Comparison of ENCODE assay signal across 25 cellular contexts in the genomic region with DNA sequence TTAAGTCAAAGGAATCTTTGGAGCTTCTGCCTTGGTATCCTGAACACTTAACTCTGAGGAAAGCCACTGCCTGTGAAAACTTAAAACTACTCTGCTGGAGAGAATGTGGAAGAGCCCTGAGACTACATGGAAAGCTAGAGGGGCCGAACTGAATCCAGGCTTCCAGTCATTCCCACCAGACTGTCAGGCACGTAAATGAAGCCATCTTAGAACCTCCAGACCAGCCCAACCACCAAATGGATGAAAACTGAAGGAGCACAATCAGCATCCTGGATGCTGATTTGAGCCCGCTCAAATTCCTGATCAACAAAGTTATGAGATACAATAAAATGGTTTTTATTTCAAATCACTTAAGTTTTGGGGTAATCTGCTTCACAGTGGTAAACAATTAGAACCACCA.
"Had no signal": no experiment of that assay in that cellular context is flagged by ENCODE, and none has a peak within 500 bp of the region (broad histone marks: within the 10 kb centered on the region; RNA-seq: fewer than 3 reads in every experiment).

No MANE protein-coding gene starts in this region.

- H3K36me3 ChIP-seq: prostate gland, right atrium auricular region, vagina had no signal

- H3K27me3 ChIP-seq: dorsolateral prefrontal cortex, foreskin keratinocyte, right atrium auricular region, tibial artery, vagina had no signal

- H3K27ac Mint-ChIP-seq: activated B cell treated with CpG ODN at 0.5 μM for 24 hours; activated CD4-positive, alpha-beta memory T cell treated with anti-CD3 and anti-CD28 coated beads, Interleukin-2, amount 10 ng/mL, durations not matched to agents 7 days and 5 days; activated CD8-positive, alpha-beta memory T cell treated with anti-CD3 and anti-CD28 coated beads, Interleukin-2, amount 10 ng/mL, durations not matched to agents 7 days and 5 days; activated naive CD4-positive, alpha-beta T cell treated with anti-CD3 and anti-CD28 coated beads for 36 hours had no signal

- H3K4me3 Mint-ChIP-seq: activated B cell treated with CpG ODN at 0.5 μM for 24 hours; activated CD4-positive, alpha-beta memory T cell treated with anti-CD3 and anti-CD28 coated beads, Interleukin-2, amount 10 ng/mL, durations not matched to agents 7 days and 5 days; activated CD8-positive, alpha-beta memory T cell treated with anti-CD3 and anti-CD28 coated beads, Interleukin-2, amount 10 ng/mL, durations not matched to agents 7 days and 5 days; activated naive CD4-positive, alpha-beta T cell treated with anti-CD3 and anti-CD28 coated beads for 36 hours; naive thymus-derived CD8-positive, alpha-beta T cell had no signal

- ATAC-seq: activated CD8-positive, alpha-beta memory T cell treated with anti-CD3 and anti-CD28 coated beads, Interleukin-2, amount 10 ng/mL, durations not matched to agents 7 days and 5 days; foreskin keratinocyte; left lobe of liver; naive thymus-derived CD8-positive, alpha-beta T cell; stimulated activated naive CD8-positive, alpha-beta T cell treated with anti-CD3 and anti-CD28 coated beads, Interleukin-15, Interleukin-2, amounts not matched to agents 100 U/mL and 50 U/mL, for 24 hours had no signal

- DNase-seq: activated B cell treated with CpG ODN at 0.5 μM for 24 hours; activated CD4-positive, alpha-beta memory T cell treated with anti-CD3 and anti-CD28 coated beads, Interleukin-2, amount 10 ng/mL, durations not matched to agents 7 days and 5 days; activated CD4-positive, alpha-beta T cell treated with anti-CD3 and anti-CD28 coated beads for 4 hours; activated CD8-positive, alpha-beta memory T cell treated with anti-CD3 and anti-CD28 coated beads, Interleukin-2, amount 10 ng/mL, durations not matched to agents 7 days and 5 days; activated naive CD4-positive, alpha-beta T cell treated with anti-CD3 and anti-CD28 coated beads for 36 hours; activated T-cell treated with anti-CD3 and anti-CD28 coated beads, Interleukin-2, amount 50 U/mL, for 1 hour; caudate nucleus; dorsolateral prefrontal cortex; foreskin keratinocyte; hypothalamus; kidney; naive thymus-derived CD8-positive, alpha-beta T cell; occipital lobe; stimulated activated CD4-positive, alpha-beta T cell treated with anti-CD3 and anti-CD28 coated beads, Interleukin-12 subunit alpha, Interleukin-12 subunit beta, amount 100 ng/mL, for 4 hours; stimulated activated CD4-positive, alpha-beta T cell treated with anti-CD3 and anti-CD28 coated beads, Interleukin-1b, Interleukin-23, amount 100 ng/mL, for 48 hours; stimulated activated CD8-positive, alpha-beta memory T cell treated with anti-CD3 and anti-CD28 coated beads, Interleukin-4, amount 100 ng/mL, for 48 hours; stimulated activated naive CD8-positive, alpha-beta T cell treated with anti-CD3 and anti-CD28 coated beads, Interleukin-15, Interleukin-2, amounts not matched to agents 100 U/mL and 50 U/mL, for 24 hours; substantia nigra; tibial artery had no signal

- H3K9me3 ChIP-seq: prostate gland, right atrium auricular region, tibial artery, vagina had no signal

- H3K9me3 Mint-ChIP-seq: activated B cell treated with CpG ODN at 0.5 μM for 24 hours; activated CD4-positive, alpha-beta memory T cell treated with anti-CD3 and anti-CD28 coated beads, Interleukin-2, amount 10 ng/mL, durations not matched to agents 7 days and 5 days; activated naive CD4-positive, alpha-beta T cell treated with anti-CD3 and anti-CD28 coated beads for 36 hours; brain; naive thymus-derived CD8-positive, alpha-beta T cell had no signal

- H3K27me3 Mint-ChIP-seq: activated B cell treated with CpG ODN at 0.5 μM for 24 hours; activated CD4-positive, alpha-beta memory T cell treated with anti-CD3 and anti-CD28 coated beads, Interleukin-2, amount 10 ng/mL, durations not matched to agents 7 days and 5 days; activated CD8-positive, alpha-beta memory T cell treated with anti-CD3 and anti-CD28 coated beads, Interleukin-2, amount 10 ng/mL, durations not matched to agents 7 days and 5 days; brain; naive thymus-derived CD8-positive, alpha-beta T cell had no signal

- H3K4me1 ChIP-seq: foreskin keratinocyte, prostate gland had no signal

- H3K4me3 ChIP-seq: dorsolateral prefrontal cortex, prostate gland, right atrium auricular region, tibial artery, vagina had no signal

- FAIRE-seq: kidney had no signal

- H3K27ac ChIP-seq: dorsolateral prefrontal cortex, epithelial cell of prostate, foreskin keratinocyte, prostate gland, right atrium auricular region, tibial artery, vagina had no signal
